ENCODE assay signal across 1 cellular context in genomic region chr7:7099584-7100014, GRCh38.
TF ChIP-seq lines count a peak whose summit lies in the region.

No MANE protein-coding gene starts in this region.

TF ChIP-seq in K562, 482 proteins besides CTCF, POLR2A, EP300 and RAD21 (continued from another document and continues in another):
- 0 out of 4 replicates have a peak, but pooled peaks of 1 of the 2 experiments have one; percentile 57 for TF ChIP-seq ZMIZ1 (IDR thresholded peaks at IDR 0.05; ENCODE audit: low read depth in 2 of 2, low read length in 2 of 2)
- no peak for TF ChIP-seq SREBF1 (IDR thresholded peaks at IDR 0.05; ENCODE audit: borderline replicate concordance, low read depth, low read length)
- TF ChIP-seq CCAR2 (IDR thresholded peaks at IDR 0.05; ENCODE audit: low read depth, low read length): no peak
- TF ChIP-seq ZNF584 (CRISPR knock-in tag; IDR thresholded peaks at IDR 0.05; ENCODE audit: low read depth): no peak
- peak; percentile 21; the same call in 1 of the 2 replicates for TF ChIP-seq KHSRP (IDR thresholded peaks at IDR 0.05)
- no peak for TF ChIP-seq KDM5B (IDR thresholded peaks at IDR 0.05; ENCODE audit: insufficient replicate concordance, low read depth, low read length)
- no peak for TF ChIP-seq ZBTB5 (IDR thresholded peaks at IDR 0.05)
- no peak for TF ChIP-seq PHB (CRISPR knock-in tag; IDR thresholded peaks at IDR 0.05)
- no peak for TF ChIP-seq ZSCAN32 (CRISPR knock-in tag; IDR thresholded peaks at IDR 0.05)
- TF ChIP-seq HCFC1 (IDR thresholded peaks at IDR 0.05; ENCODE audit: low read depth, low read length): no peak
- TF ChIP-seq NCOA4 (IDR thresholded peaks at IDR 0.05; ENCODE audit: partially characterized antibody): no peak
- TF ChIP-seq ZNF785 (CRISPR knock-in tag; IDR thresholded peaks at IDR 0.05): no peak
- TF ChIP-seq ARID3B (CRISPR knock-in tag; IDR thresholded peaks at IDR 0.05; ENCODE audit: borderline replicate concordance): no peak
- TF ChIP-seq MLLT1 (IDR thresholded peaks at IDR 0.05): peak in 1 of 2 experiments; percentile 53; a peak in 1 of 4 replicates
- no peak for TF ChIP-seq ZNF24 (IDR thresholded peaks at IDR 0.05)
- TF ChIP-seq ZBTB26 (CRISPR knock-in tag; IDR thresholded peaks at IDR 0.05): no peak
- TF ChIP-seq ZEB2 (IDR thresholded peaks at IDR 0.05): peak; percentile 73
- TF ChIP-seq ZNF347 (CRISPR knock-in tag; IDR thresholded peaks at IDR 0.05; ENCODE audit: low read depth): no peak
- peak; percentile 56; the same call in 1 of the 2 replicates for TF ChIP-seq SMAD4 (CRISPR knock-in tag; conservative IDR thresholded peaks at IDR 0.05)
- TF ChIP-seq ZNF609 (CRISPR knock-in tag; IDR thresholded peaks at IDR 0.05; ENCODE audit: borderline replicate concordance): no peak
- TF ChIP-seq PHF8 (IDR thresholded peaks at IDR 0.05; ENCODE audit: borderline replicate concordance, low read length): no peak
- TF ChIP-seq SMARCB1 (IDR thresholded peaks at IDR 0.05; ENCODE audit: insufficient read length, low read depth): no peak
- TF ChIP-seq CBX8 (IDR thresholded peaks at IDR 0.05; ENCODE audit: borderline replicate concordance, extremely low read depth, low read depth, low read length, poor library complexity, severe bottlenecking): no peak
- no peak for TF ChIP-seq KDM2B (CRISPR knock-in tag; IDR thresholded peaks at IDR 0.05)
- TF ChIP-seq SNIP1 (IDR thresholded peaks at IDR 0.05; ENCODE audit: low read depth): no peak
- TF ChIP-seq CBX2 (IDR thresholded peaks at IDR 0.05; ENCODE audit: insufficient read depth, low read length, poor library complexity, severe bottlenecking): no peak
- TF ChIP-seq HDAC8 (tag; IDR thresholded peaks at IDR 0.05): no peak
- TF ChIP-seq SAFB (IDR thresholded peaks at IDR 0.05; ENCODE audit: borderline replicate concordance, low read depth, low read length): no peak
- TF ChIP-seq BACH1 (tag; IDR thresholded peaks at IDR 0.05): peak; percentile 98
- peak; percentile 65 for TF ChIP-seq POLR2AphosphoS5 (IDR thresholded peaks at IDR 0.05; ENCODE audit: control insufficient read depth, insufficient read depth, low read depth, low read length)
- TF ChIP-seq GABPB2 (CRISPR knock-in tag; conservative IDR thresholded peaks at IDR 0.05): no peak
- TF ChIP-seq THAP7 (CRISPR knock-in tag; IDR thresholded peaks at IDR 0.05): no peak
- TF ChIP-seq FOXP4 (CRISPR knock-in tag; IDR thresholded peaks at IDR 0.05; ENCODE audit: borderline replicate concordance): no peak
- no peak for TF ChIP-seq RHOXF2B (CRISPR knock-in tag; conservative IDR thresholded peaks at IDR 0.05)
- no peak for TF ChIP-seq DDX20 (tag; IDR thresholded peaks at IDR 0.05; ENCODE audit: low read depth)
- TF ChIP-seq TCF7 (IDR thresholded peaks at IDR 0.05; ENCODE audit: borderline replicate concordance): no peak
- TF ChIP-seq HDAC6 (IDR thresholded peaks at IDR 0.05; ENCODE audit: low read depth, low read length): no peak
- no peak for TF ChIP-seq ZNF75A (CRISPR knock-in tag; IDR thresholded peaks at IDR 0.05)
- TF ChIP-seq EHMT2 (IDR thresholded peaks at IDR 0.05): peak; percentile 79
- TF ChIP-seq ZNF511 (CRISPR knock-in tag; IDR thresholded peaks at IDR 0.05): no peak
- no peak for TF ChIP-seq SRF (CRISPR knock-in tag; IDR thresholded peaks at IDR 0.05)
- no peak for TF ChIP-seq ARID3A (IDR thresholded peaks at IDR 0.05; ENCODE audit: borderline replicate concordance, low read depth, low read length)
